Comparison of ENCODE assay signal across 8 cellular contexts in genomic region chr10:119817991-119818888, GRCh38. TPM values are rescaled to one million over a fixed set of nuclear protein-coding genes. Genes with fewer than 3 reads are reported as not detected.
A peak's percentile ranks its signal among the peaks of the same experiment; 100 is the strongest.
DNase-seq lines count a peak whose midpoint lies in the region; ATAC-seq, FAIRE-seq and TF ChIP-seq lines count a peak whose summit lies in the region.

No MANE protein-coding gene starts in this region.

- peak overlapping the region; percentile 98 for H3K27ac Mint-ChIP-seq in endodermal cell
- no peak overlapping the region for H3K27ac Mint-ChIP-seq in activated T-helper 17 cell treated with anti-CD3 and anti-CD28 coated beads, Interleukin-2, amount 50 U/mL, for 72 hours

- CTCF ChIA-PET in HepG2 (lab: Yijun Ruan, JAX; ENCODE audit: low intra/inter-chr PET ratio, low total read pairs), result no interaction called here

- H3K27ac ChIP-seq in endodermal cell (ENCODE audit: low read depth, low read length) (peak overlapping the region; percentile 89), HepG2 (ENCODE audit: extremely low read length, insufficient read depth, low read length) (no peak overlapping the region), thoracic aorta (no peak overlapping the region)

- H3K4me3 ChIP-seq in endodermal cell (ENCODE audit: low read length) (peak overlapping the region; percentile 91), HepG2 (replicated peaks in 1 of 3; ENCODE audit: insufficient read depth in 1 of 3, low read depth in 2 of 3, low read length in 3 of 3) (no peak overlapping the region), thoracic aorta (peak overlapping the region; percentile 54)

- no peak overlapping the region for H3K4me2 ChIP-seq in HepG2 (ENCODE audit: low read depth, low read length)

- H3K9ac ChIP-seq in endodermal cell (ENCODE audit: extremely low read depth, low read length, poor library complexity, severe bottlenecking), result peak overlapping the region; percentile 88
- H3K9ac ChIP-seq in HepG2 (ENCODE audit: insufficient read depth, low read depth, low read length), result no peak overlapping the region

- no peaks in the 10 kb centered on the region for H3K27me3 Mint-ChIP-seq in endodermal cell (ENCODE audit: insufficient read depth)
- no peaks in the 10 kb centered on the region for H3K27me3 Mint-ChIP-seq in activated T-helper 17 cell treated with anti-CD3 and anti-CD28 coated beads, Interleukin-2, amount 50 U/mL, for 72 hours

- H3K36me3 ChIP-seq in endodermal cell (ENCODE audit: control insufficient read depth, insufficient read depth, low read length), result peaks cover 19% of the 10 kb centered on the region
- H3K36me3 ChIP-seq in HepG2 (replicated peaks in 1 of 2; ENCODE audit: control insufficient read depth in 1 of 2, insufficient read depth in 2 of 2, low read length in 2 of 2), result peaks cover 6 to 20% of the 10 kb centered on the region in 2 experiments; a peak in 4 of 5 replicates
- H3K36me3 ChIP-seq in thoracic aorta, result peaks cover 3% of the 10 kb centered on the region

- H4K20me1 ChIP-seq in HepG2 (ENCODE audit: insufficient read depth, low read length), result no peaks in the 10 kb centered on the region; the same call in 1 of the 2 replicates

- peak overlapping the region; percentile 81 for H3K4me3 Mint-ChIP-seq in endodermal cell
- no peak overlapping the region for H3K4me3 Mint-ChIP-seq in activated T-helper 17 cell treated with anti-CD3 and anti-CD28 coated beads, Interleukin-2, amount 50 U/mL, for 72 hours

- no peak for ATAC-seq in HepG2
- no peak for ATAC-seq in thoracic aorta (ENCODE audit: insufficient number of reproducible peaks, low FRiP score, low read depth)
- ATAC-seq in HG03521 (IDR thresholded peaks at IDR 0.05; ENCODE audit: unreplicated experiment), result no peak
- ATAC-seq in activated T-helper 17 cell treated with anti-CD3 and anti-CD28 coated beads, Interleukin-2, amount 50 U/mL, for 72 hours (replicated peaks), result no peak

- H3K79me2 ChIP-seq in HepG2 (ENCODE audit: insufficient read depth, low read length), result no peaks in the 10 kb centered on the region

- peaks cover 2% of the 10 kb centered on the region for H3K9me3 Mint-ChIP-seq in endodermal cell
- no peaks in the 10 kb centered on the region for H3K9me3 Mint-ChIP-seq in activated T-helper 17 cell treated with anti-CD3 and anti-CD28 coated beads, Interleukin-2, amount 50 U/mL, for 72 hours

- peaks cover 10% of the 10 kb centered on the region for H3K4me1 Mint-ChIP-seq in endodermal cell
- no peaks in the 10 kb centered on the region for H3K4me1 Mint-ChIP-seq in activated T-helper 17 cell treated with anti-CD3 and anti-CD28 coated beads, Interleukin-2, amount 50 U/mL, for 72 hours

- TF ChIP-seq EP300 in HepG2 (IDR thresholded peaks at IDR 0.05; ENCODE audit: low read depth in 2 of 2, low read length in 2 of 2) (no peak), HepG2 (CRISPR knock-in tag; IDR thresholded peaks at IDR 0.05; ENCODE audit: borderline replicate concordance) (no peak)

- TF ChIP-seq POLR2A in HepG2 (IDR thresholded peaks at IDR 0.05; ENCODE audit: insufficient read depth in 1 of 2, low read depth in 2 of 2, low read length in 2 of 2), result no peak

- 51 to 63% methylated on average over 57 to 84 of the region's 84 CpGs for WGBS in endodermal cell (ENCODE audit: insufficient coverage in 1 of 2, insufficient read length in 1 of 2), 2 experiments
- WGBS in HepG2 (ENCODE audit: low lambda C conversion rate), result 98% methylated on average over 62 of the region's 84 CpGs

- DNase-seq in activated CD4-positive, alpha-beta T cell treated with anti-CD3 and anti-CD28 coated beads for 48 hours, result peak; percentile 13
- no peak for DNase-seq in activated CD4-positive, alpha-beta T cell treated with anti-CD3 and anti-CD28 coated beads for 1 hour
- DNase-seq in endodermal cell, result peak; percentile 100
- no peak for DNase-seq in HepG2 (ENCODE audit: low spot score)
- no peak for DNase-seq in thoracic aorta (ENCODE audit: low spot score)
- no peak for DNase-seq in HuH-7 (ENCODE audit: low spot score)

- TF ChIP-seq CTCF in endodermal cell (conservative IDR thresholded peaks at IDR 0.05) (peak; percentile 77), HepG2 (CRISPR knock-in tag; IDR thresholded peaks at IDR 0.05) (no peak), thoracic aorta (IDR thresholded peaks at IDR 0.05) (peak; percentile 29)

- H2AFZ ChIP-seq in HepG2 (ENCODE audit: low read length), result no peak overlapping the region

- peaks cover 26% of the 10 kb centered on the region for H3K36me3 Mint-ChIP-seq in endodermal cell (ENCODE audit: low read depth)
- peaks cover 41% of the 10 kb centered on the region for H3K36me3 Mint-ChIP-seq in activated T-helper 17 cell treated with anti-CD3 and anti-CD28 coated beads, Interleukin-2, amount 50 U/mL, for 72 hours (ENCODE audit: low read depth)

- FAIRE-seq in HepG2 (lab: Jason Lieb, UNC), result no peak

- POLR2A ChIA-PET in HepG2 (lab: Yijun Ruan, JAX), result no interaction called here

- no peaks in the 10 kb centered on the region for H3K9me3 ChIP-seq in endodermal cell (ENCODE audit: control insufficient read depth, low read length)
- no peaks in the 10 kb centered on the region for H3K9me3 ChIP-seq in HepG2 (ENCODE audit: low read length)
- H3K9me3 ChIP-seq in thoracic aorta, result no peaks in the 10 kb centered on the region

- no peaks in the 10 kb centered on the region for H3K4me1 ChIP-seq in endodermal cell (ENCODE audit: control insufficient read depth, insufficient read depth, low read length)
- H3K4me1 ChIP-seq in HepG2 (ENCODE audit: insufficient read depth, low read length), result no peaks in the 10 kb centered on the region
- H3K4me1 ChIP-seq in thoracic aorta (ENCODE audit: control insufficient read depth in 1 of 2, low read depth in 2 of 2), result no peaks in the 10 kb centered on the region

- H3K27me3 ChIP-seq in endodermal cell (ENCODE audit: control insufficient read depth, insufficient read depth, low read length, poor library complexity, severe bottlenecking) (no peaks in the 10 kb centered on the region), HepG2 (ENCODE audit: control insufficient read depth in 1 of 2, insufficient read depth in 2 of 2, low read length in 2 of 2) (no peaks in the 10 kb centered on the region), thoracic aorta (replicated peaks; ENCODE audit: insufficient read depth) (no peaks in the 10 kb centered on the region)

- in situ Hi-C loops in HepG2 (cut with HindIII; ENCODE audit: extremely low pct_ligation_motif_present, low pct_unique_long_range_greater_than_20kb), result no loop called here

- TF ChIP-seq RAD21 in HepG2 (CRISPR knock-in tag; IDR thresholded peaks at IDR 0.05), result no peak

- no TSS peak for BruUV-seq in HepG2 (replicated peaks; lab: Mats Ljungman, UMichigan)

- intact Hi-C loops in HepG2 (cut with micrococcal nuclease; ENCODE audit: unreplicated experiment), result no loop called here

TF ChIP-seq in HepG2, 621 proteins besides CTCF, POLR2A, EP300 and RAD21:
- TF ChIP-seq TAF15 (IDR thresholded peaks at IDR 0.05; ENCODE audit: low read depth, low read length, poor library complexity, severe bottlenecking), result no peak
- no peak for TF ChIP-seq ZNF841 (CRISPR knock-in tag; IDR thresholded peaks at IDR 0.05; ENCODE audit: borderline replicate concordance)
- no peak for TF ChIP-seq NRL (CRISPR knock-in tag; IDR thresholded peaks at IDR 0.05; ENCODE audit: borderline replicate concordance)
- TF ChIP-seq ZNF788 (CRISPR knock-in tag; IDR thresholded peaks at IDR 0.05; ENCODE audit: borderline replicate concordance), result no peak
- 0 out of 2 replicates have a peak, but pooled peaks have one; percentile 25 for TF ChIP-seq ATF7-NPFF (CRISPR knock-in tag; IDR thresholded peaks at IDR 0.05; ENCODE audit: low read depth)

RNA-seq across cellular contexts. Expression of gene MCMBP, which starts 54.4 kb away (rescaled TPM):
- 10 to 100 TPM; 96.6 to 98.9 TPM for total RNA-seq in endodermal cell
- polyA plus RNA-seq in endodermal cell (2013, experiment 1 of 2), result 73.9 TPM
- 69.9 TPM for polyA plus RNA-seq in endodermal cell (2013, experiment 2 of 2)
- 62.4 and 71.8 TPM in 2 replicates for total RNA-seq in HepG2 (2016; rRNA removed; fragmentation: Illumina TruSeq; extraction: Trizol)
- 8.5 and 9.5 TPM in 2 replicates for total RNA-seq in HepG2 (2016; cell fraction: cytosol; rRNA removed; fragmentation: Illumina TruSeq; extraction: Trizol; ENCODE audit: low read depth)
- 61.6 and 74.1 TPM in 2 replicates for total RNA-seq in HepG2 (2016; cell fraction: insoluble cytoplasmic fraction; rRNA removed; fragmentation: Illumina TruSeq; extraction: Trizol)
- 20.8 and 21.4 TPM in 2 replicates for total RNA-seq in HepG2 (2016; cell fraction: membrane; rRNA removed; fragmentation: Illumina TruSeq; extraction: Trizol)
- total RNA-seq in HepG2 (2016; cell fraction: nucleus; rRNA removed; fragmentation: Illumina TruSeq; extraction: Trizol), result 36.7 and 40.4 TPM in 2 replicates
- 30.2 and 35.7 TPM in 2 replicates for polyA plus RNA-seq in HepG2 (2011; rRNA removed)
- polyA plus RNA-seq in HepG2 (2011; cell fraction: cytosol; rRNA removed), result 25.1 and 34.5 TPM in 2 replicates
- polyA plus RNA-seq in HepG2 (2011; cell fraction: nucleus; rRNA removed), result 15.4 and 17.1 TPM in 2 replicates
- 32.4 and 37.2 TPM in 2 replicates for polyA plus RNA-seq in HepG2 (2012)
- polyA plus RNA-seq in HepG2 (2016; cell fraction: cytosol; fragmentation: Illumina TruSeq; extraction: Trizol; ENCODE audit: low read depth), result 3.7 and 3.9 TPM in 2 replicates
- polyA plus RNA-seq in HepG2 (2016; cell fraction: insoluble cytoplasmic fraction; fragmentation: Illumina TruSeq; extraction: Trizol; ENCODE audit: low read depth), result 61.3 and 62.2 TPM in 2 replicates
- polyA plus RNA-seq in HepG2 (2016; cell fraction: membrane; fragmentation: Illumina TruSeq; extraction: Trizol; ENCODE audit: low read depth), result 10.4 and 11.4 TPM in 2 replicates
- 40.7 and 46.5 TPM in 2 replicates for polyA plus RNA-seq in HepG2 (2016; cell fraction: nucleus; fragmentation: Illumina TruSeq; extraction: Trizol; ENCODE audit: insufficient read depth, low read depth)
- polyA minus RNA-seq in HepG2 (2011; rRNA and poly(A)+ RNA removed; ENCODE audit: low replicate concordance), result 35.0 and 101 TPM in 2 replicates
- polyA minus RNA-seq in HepG2 (2011; cell fraction: cytosol; rRNA and poly(A)+ RNA removed), result 29.6 and 29.9 TPM in 2 replicates
- polyA minus RNA-seq in HepG2 (2011; cell fraction: nucleus; rRNA and poly(A)+ RNA removed), result 36.1 and 39.2 TPM in 2 replicates
- total RNA-seq in thoracic aorta, result 10 to 100 TPM; 34.8 to 59.8 TPM
- total RNA-seq in activated T-helper 17 cell treated with anti-CD3 and anti-CD28 coated beads, Interleukin-2, amount 50 U/mL, for 72 hours, result 10 to 100 TPM; 61.2 to 98.8 TPM

Comparison
In these comparisons a context has a peak if more than half of its experiments do, and no peak if none do; other contexts are left out.
1. DNase-seq: peak in activated CD4-positive, alpha-beta T cell treated with anti-CD3 and anti-CD28 coated beads for 48 hours (single experiment) and endodermal cell (single experiment); none in activated CD4-positive, alpha-beta T cell treated with anti-CD3 and anti-CD28 coated beads for 1 hour (single experiment), HepG2 (single experiment), thoracic aorta (single experiment) and HuH-7 (single experiment).
2. H3K4me3 ChIP-seq: peak in endodermal cell (single experiment) and thoracic aorta (single experiment); none in HepG2 (0 of 3).